In genomic region chr6:3697609-3698008, GRCh38 we compare ENCODE assay signal across 16 cellular contexts. TPM values are rescaled to one million over a fixed set of nuclear protein-coding genes. Genes with fewer than 3 reads are reported as not detected.
A peak's percentile ranks its signal among the peaks of the same experiment; 100 is the strongest.
DNase-seq lines count a peak whose midpoint lies in the region; ATAC-seq, FAIRE-seq and TF ChIP-seq lines count a peak whose summit lies in the region.
"Had no signal": no experiment of that assay in that cellular context is flagged by ENCODE, and none has a peak within 500 bp of the region (broad histone marks: within the 10 kb centered on the region; RNA-seq: fewer than 3 reads in every experiment).

No MANE protein-coding gene starts in this region.

- no peaks in the 10 kb centered on the region for H3K36me3 ChIP-seq in IMR-90 (ENCODE audit: control insufficient read depth, insufficient read depth, low read length)
- H3K36me3 ChIP-seq: neural progenitor cell, SJSA1 had no signal

- in situ Hi-C loops in IMR-90 (cut with MboI; ENCODE audit: low sequenced_read_pairs), result no loop called here

- no peak overlapping the region for H2AFZ ChIP-seq in IMR-90 (replicated peaks; ENCODE audit: low read length, poor library complexity)
- H2AFZ ChIP-seq: neural progenitor cell had no signal

- H2AK9ac ChIP-seq in IMR-90 (replicated peaks; ENCODE audit: low read depth, low read length, poor library complexity), result no peak overlapping the region

- H3K9me3 ChIP-seq in IMR-90 (ENCODE audit: control insufficient read depth, insufficient read depth, low read length), result 0 out of 2 replicates have a peak, but pooled peaks cover 2% of the 10 kb centered on the region
- H3K9me3 ChIP-seq: SJSA1 had no signal

- H2BK15ac ChIP-seq in IMR-90 (ENCODE audit: low read depth, low read length), result 0 out of 3 replicates have a peak overlapping the region, but pooled peaks have one; percentile 19

- H2BK120ac ChIP-seq in IMR-90 (ENCODE audit: low read depth, low read length), result no peak overlapping the region

- BruUV-seq in IMR-90 (replicated peaks; lab: Mats Ljungman, UMichigan), result no TSS peak

- peak overlapping the region; percentile 13 for H2BK5ac ChIP-seq in IMR-90 (ENCODE audit: low read depth, low read length, poor library complexity, severe bottlenecking)

- H3K4ac ChIP-seq in IMR-90 (ENCODE audit: low read depth, low read length), result no peak overlapping the region

- CTCF ChIA-PET in IMR-90 (lab: Yijun Ruan, JAX), result no interaction called here

- peaks cover 6% of the 10 kb centered on the region for H3K27me3 ChIP-seq in IMR-90 (ENCODE audit: control insufficient read depth, insufficient read depth, low read length)
- H3K27me3 ChIP-seq: neural progenitor cell, SJSA1 had no signal

- no peak for TF ChIP-seq CTCF in AG09309 (IDR thresholded peaks at IDR 0.05; ENCODE audit: control insufficient read depth, insufficient read depth, low read depth, low read length, missing control alignments)
- TF ChIP-seq CTCF in IMR-90 (conservative IDR thresholded peaks at IDR 0.05; ENCODE audit: low read depth, low read length), result no peak
- no peak for TF ChIP-seq CTCF in epithelial cell of esophagus (IDR thresholded peaks at IDR 0.05; ENCODE audit: insufficient read depth, low read depth, low read length, missing control alignments)
- no peak for TF ChIP-seq CTCF in D721Med (IDR thresholded peaks at IDR 0.05; ENCODE audit: insufficient read depth, missing control alignments)

- TF ChIP-seq RAD21 in IMR-90 (IDR thresholded peaks at IDR 0.05; ENCODE audit: low read length), result no peak

- no peak for TF ChIP-seq POLR2A in IMR-90 (IDR thresholded peaks at IDR 0.05; ENCODE audit: low read depth, low read length)

- no peak overlapping the region for H4K5ac ChIP-seq in IMR-90 (ENCODE audit: low read depth, low read length)

- H3K56ac ChIP-seq in IMR-90 (ENCODE audit: extremely low read depth, insufficient read depth, low read length), result no peak overlapping the region

- no peak overlapping the region for H3K14ac ChIP-seq in IMR-90 (replicated peaks; ENCODE audit: low read depth, low read length)

- no CpG with 5 or more reads among the region's 1 CpG for WGBS in IMR-90 (ENCODE audit: extremely low coverage in 2 of 2, insufficient read length in 1 of 2), 2 experiments

- no peak for FAIRE-seq in D721Med (lab: Jason Lieb, UNC)
- FAIRE-seq: kidney had no signal

- H4K91ac ChIP-seq in IMR-90 (ENCODE audit: insufficient read depth, low read depth, low read length), result no peak overlapping the region

- no peak overlapping the region for H3K4me2 ChIP-seq in IMR-90 (ENCODE audit: low read depth, low read length)
- H3K4me2 ChIP-seq: neural progenitor cell had no signal

- H3K79me1 ChIP-seq in IMR-90 (ENCODE audit: low read depth in 1 of 2, low read length in 2 of 2), result no peaks in the 10 kb centered on the region

- peaks cover 10% of the 10 kb centered on the region for H3K4me1 ChIP-seq in IMR-90 (ENCODE audit: control insufficient read depth, insufficient read depth, low read length)
- H3K4me1 ChIP-seq: SJSA1 had no signal

- intact Hi-C loops in IMR-90 (cut with micrococcal nuclease), result loop anchor here (1.0 kb wide), 1 partner anchor 356 kb away; no protein-coding TSS in a partner anchor

- POLR2A ChIA-PET in IMR-90 (lab: Charles Lee; ENCODE audit: unreplicated experiment), result no interaction called here

- peak; percentile 91 for DNase-seq in AG09309 (ENCODE audit: low read depth)
- DNase-seq in IMR-90, result peak; percentile 92
- DNase-seq in epithelial cell of esophagus (ENCODE audit: low read depth), result peak; percentile 28
- peak; percentile 79 for DNase-seq in non-pigmented ciliary epithelial cell (ENCODE audit: low read depth)
- no peak for DNase-seq in D721Med (ENCODE audit: insufficient read length, low spot score)
- DNase-seq in NCI-H2029 treated with DMSO at 0.1 percent for 48 hours (lab: John Stamatoyannopoulos, UW), result no peak
- DNase-seq: activated B cell treated with CpG ODN at 0.5 μM for 24 hours; activated CD8-positive, alpha-beta memory T cell treated with anti-CD3 and anti-CD28 coated beads, Interleukin-2, amount 50 U/mL, for 48 hours; erythroblast; kidney; NCI-H1105; NCI-H69 had no signal

- H2AK5ac ChIP-seq in IMR-90 (ENCODE audit: low read depth, low read length), result no peak overlapping the region; the same call in 1 of the 2 replicates

- no peak overlapping the region; the same call in 1 of the 2 replicates for H3K18ac ChIP-seq in IMR-90 (ENCODE audit: low read depth, low read length)

- no peak overlapping the region for H3K27ac ChIP-seq in IMR-90 (ENCODE audit: insufficient read depth, low read length)
- H3K27ac ChIP-seq: neural progenitor cell, SJSA1 had no signal

- H4K8ac ChIP-seq in IMR-90 (ENCODE audit: low read depth in 2 of 2, low read length in 2 of 2), result no peak overlapping the region

- no peak overlapping the region for H3K23ac ChIP-seq in IMR-90 (ENCODE audit: low read depth, low read length)

- H2BK20ac ChIP-seq in IMR-90 (ENCODE audit: low read depth, low read length), result no peak overlapping the region

- 0 out of 2 replicates have a peak, but pooled peaks cover 3% of the 10 kb centered on the region for H3K9me1 ChIP-seq in IMR-90 (ENCODE audit: insufficient read depth, low read length)

- ATAC-seq in IMR-90 (ENCODE audit: low read depth) (peak; percentile 95), HG03565 (IDR thresholded peaks at IDR 0.05; ENCODE audit: unreplicated experiment) (no peak), HG02588 (IDR thresholded peaks at IDR 0.05; ENCODE audit: unreplicated experiment) (no peak)

- H4K20me1 ChIP-seq in IMR-90 (ENCODE audit: insufficient read depth, low read length), result peaks cover 8% of the 10 kb centered on the region; the same call in 1 of the 2 replicates

- dilution Hi-C loops in IMR-90 (cut with HindIII; ENCODE audit: low sequenced_read_pairs, unreplicated experiment), result no loop called here

- H3K9ac ChIP-seq in IMR-90 (ENCODE audit: low read depth, low read length), result no peak overlapping the region
- H3K9ac ChIP-seq: neural progenitor cell had no signal

- H3K4me3 ChIP-seq in AG09309 (ENCODE audit: control insufficient read depth, low read depth, low read length) (no peak overlapping the region), IMR-90 (ENCODE audit: insufficient read depth, low read depth, low read length) (no peak overlapping the region), epithelial cell of esophagus (ENCODE audit: low read length) (no peak overlapping the region)
- H3K4me3 ChIP-seq: neural progenitor cell, SJSA1 had no signal

TF ChIP-seq in IMR-90, 13 proteins besides CTCF, POLR2A, EP300 and RAD21:
- 0 out of 2 replicates have a peak, but pooled peaks have one; percentile 36 for TF ChIP-seq BHLHE40 (IDR thresholded peaks at IDR 0.05; ENCODE audit: low read depth, low read length)
- TF ChIP-seq RCOR1 (IDR thresholded peaks at IDR 0.05; ENCODE audit: insufficient replicate concordance, low read length), result no peak
- TF ChIP-seq MAFK (IDR thresholded peaks at IDR 0.05; ENCODE audit: low read depth, low read length), result no peak
- no peak for TF ChIP-seq MXI1 (IDR thresholded peaks at IDR 0.05; ENCODE audit: borderline replicate concordance, low read depth, low read length)
- TF ChIP-seq MAZ (IDR thresholded peaks at IDR 0.05; ENCODE audit: borderline replicate concordance, low read depth, low read length), result no peak; the same call in 1 of the 2 replicates
- no peak for TF ChIP-seq CHD1 (IDR thresholded peaks at IDR 0.05; ENCODE audit: low read depth, low read length)
- no peak for TF ChIP-seq USF2 (IDR thresholded peaks at IDR 0.05; ENCODE audit: low read depth, low read length)
- no peak for TF ChIP-seq RFX5 (IDR thresholded peaks at IDR 0.05; ENCODE audit: low read depth, low read length)
- no peak for TF ChIP-seq SMC3 (IDR thresholded peaks at IDR 0.05; ENCODE audit: low read depth, low read length)
- TF ChIP-seq NFE2L2 (IDR thresholded peaks at IDR 0.05; ENCODE audit: low read depth, low read length), result peak; percentile 30; the same call in 1 of the 2 replicates
- peak; percentile 85 for TF ChIP-seq FOS (IDR thresholded peaks at IDR 0.05; ENCODE audit: low read depth, low read length)
- TF ChIP-seq ELK1 (IDR thresholded peaks at IDR 0.05; ENCODE audit: borderline replicate concordance, low read depth, low read length), result no peak
- peak; percentile 87 for TF ChIP-seq CEBPB (IDR thresholded peaks at IDR 0.05; ENCODE audit: low read depth, low read length)

RNA-seq across cellular contexts. Expression of gene PXDC1, which starts 53.9 kb away (rescaled TPM):
- 66.4 and 72.2 TPM in 2 replicates for total RNA-seq in IMR-90 (2012; rRNA removed)
- 56.7 and 63.3 TPM in 2 replicates for polyA plus RNA-seq in IMR-90 (2012; rRNA removed)
- polyA plus RNA-seq in IMR-90 (2012; cell fraction: cytosol; rRNA removed), result 42.0 and 49.1 TPM in 2 replicates
- polyA plus RNA-seq in IMR-90 (2012; cell fraction: nucleus; rRNA removed; ENCODE audit: low replicate concordance), result 40.5 and 49.4 TPM in 2 replicates

Comparison
In these comparisons a context has a peak if more than half of its experiments do, and no peak if none do; other contexts are left out.
1. DNase-seq: peak in AG09309 (single experiment), IMR-90 (single experiment), epithelial cell of esophagus (single experiment) and non-pigmented ciliary epithelial cell (single experiment); none in D721Med (single experiment) and NCI-H2029 treated with DMSO at 0.1 percent for 48 hours (single experiment).